1 cellular context compared by ENCODE assay signal in genomic region chr7:94348142-94348541, GRCh38.
TF ChIP-seq lines count a peak whose summit lies in the region.

No MANE protein-coding gene starts in this region.

TF ChIP-seq in SK-N-SH treated with all-trans-retinoic acid at 6 μM for 48 hours, 23 proteins besides CTCF, POLR2A, EP300 and RAD21 (continued from another document):
- TF ChIP-seq ZC3H10 (CRISPR knock-in tag; IDR thresholded peaks at IDR 0.05) = no peak
